Comparison of ENCODE assay signal across 8 cellular contexts in genomic region chr17:49576121-49576905, GRCh38. TPM values are rescaled to one million over a fixed set of nuclear protein-coding genes. Genes with fewer than 3 reads are reported as not detected.
DNase-seq lines count a peak whose midpoint lies in the region; ATAC-seq and TF ChIP-seq lines count a peak whose summit lies in the region.

No MANE protein-coding gene starts in this region.

- H3K4me3 Mint-ChIP-seq in activated naive CD4-positive, alpha-beta T cell treated with anti-CD3 and anti-CD28 coated beads for 36 hours: peak overlapping the region; percentile 76

- no peak for DNase-seq in activated naive CD4-positive, alpha-beta T cell treated with anti-CD3 and anti-CD28 coated beads for 36 hours
- no peak for DNase-seq in activated naive CD4-positive, alpha-beta T cell treated with anti-CD3 and anti-CD28 coated beads, Interleukin-2, amount 50 U/mL, for 16 hours
- no peak for DNase-seq in SK-N-MC (ENCODE audit: low read depth, low spot score)
- DNase-seq in epithelial cell of proximal tubule (ENCODE audit: low read depth): no peak
- DNase-seq in NCI-H1092 treated with DMSO at 0.1 percent for 48 hours (lab: John Stamatoyannopoulos, UW): no peak
- no peak for DNase-seq in HPDE6-E6E7 (ENCODE audit: extremely low spot score)

- H3K36me3 ChIP-seq in SK-N-MC (ENCODE audit: insufficient read depth, low read length) (no peaks in the 10 kb centered on the region), muscle layer of colon (ENCODE audit: insufficient read depth, low read length) (peaks cover 7% of the 10 kb centered on the region)

- H3K27ac ChIP-seq in SK-N-MC (no peak overlapping the region), muscle layer of colon (ENCODE audit: low read depth, low read length) (peak overlapping the region; percentile 77)

- no peaks in the 10 kb centered on the region for H3K36me3 Mint-ChIP-seq in activated naive CD4-positive, alpha-beta T cell treated with anti-CD3 and anti-CD28 coated beads for 36 hours (ENCODE audit: low read depth)

- intact Hi-C loops in activated naive CD4-positive, alpha-beta T cell treated with anti-CD3 and anti-CD28 coated beads for 36 hours (cut with micrococcal nuclease): no loop called here

- peaks cover 15% of the 10 kb centered on the region for H3K4me1 Mint-ChIP-seq in activated naive CD4-positive, alpha-beta T cell treated with anti-CD3 and anti-CD28 coated beads for 36 hours (ENCODE audit: low read depth)

- peaks cover 34% of the 10 kb centered on the region for H3K27me3 Mint-ChIP-seq in activated naive CD4-positive, alpha-beta T cell treated with anti-CD3 and anti-CD28 coated beads for 36 hours (ENCODE audit: low read depth)

- no peaks in the 10 kb centered on the region for H3K9me3 Mint-ChIP-seq in activated naive CD4-positive, alpha-beta T cell treated with anti-CD3 and anti-CD28 coated beads for 36 hours

- H3K4me3 ChIP-seq in SK-N-MC: peak overlapping the region; percentile 90
- peak overlapping the region; percentile 51 for H3K4me3 ChIP-seq in epithelial cell of proximal tubule (ENCODE audit: low read depth, low read length)
- H3K4me3 ChIP-seq in muscle layer of colon (ENCODE audit: low read depth in 1 of 2, low read length in 2 of 2): peak overlapping the region; percentile 84 to 89

- no peak overlapping the region for H3K27ac Mint-ChIP-seq in activated naive CD4-positive, alpha-beta T cell treated with anti-CD3 and anti-CD28 coated beads for 36 hours

- peaks cover 0 to 8% of the 10 kb centered on the region in 2 donors for H3K27me3 ChIP-seq in muscle layer of colon (ENCODE audit: control insufficient read depth in 1 of 2, insufficient read depth in 2 of 2, low read length in 2 of 2)

- peaks cover 44% of the 10 kb centered on the region for H3K4me1 ChIP-seq in muscle layer of colon (ENCODE audit: insufficient read depth, low read length)

- no peak for TF ChIP-seq CTCF in epithelial cell of proximal tubule (conservative IDR thresholded peaks at IDR 0.05; ENCODE audit: low read depth, low read length)

- H3K9me3 ChIP-seq in SK-N-MC (ENCODE audit: low read depth, low read length) (no peaks in the 10 kb centered on the region), muscle layer of colon (ENCODE audit: low read length) (no peaks in the 10 kb centered on the region)

- CTCF ChIA-PET in activated naive CD4-positive, alpha-beta T cell treated with anti-CD3 and anti-CD28 coated beads for 36 hours (lab: Charles Lee): interaction anchor here (0.6 to 10.8 kb wide), 8 partner anchors 19 to 454 kb away, joined by 3 to 232 read pairs (median 4); partner anchors contain the start of gene FAM117A

- H3K9ac ChIP-seq in SK-N-MC (ENCODE audit: insufficient read length) (peak overlapping the region; percentile 37), muscle layer of colon (ENCODE audit: low read length) (peak overlapping the region; percentile 94)

- ATAC-seq in GM21717 (IDR thresholded peaks at IDR 0.05; ENCODE audit: unreplicated experiment): no peak

RNA-seq across cellular contexts. Expression of gene NXPH3, which starts 0.6 kb away (rescaled TPM):
- total RNA-seq in activated naive CD4-positive, alpha-beta T cell treated with anti-CD3 and anti-CD28 coated beads for 36 hours: under 1 TPM; 0.25 to 0.26 TPM
- total RNA-seq in epithelial cell of proximal tubule: 0.07 and 0.69 TPM in 2 replicates
